8 cellular contexts compared by ENCODE assay signal in genomic region chr5:95664204-95664786, GRCh38. TPM values are rescaled to one million over a fixed set of nuclear protein-coding genes. Genes with fewer than 3 reads are reported as not detected.
DNase-seq lines count a peak whose midpoint lies in the region; ATAC-seq lines count a peak whose summit lies in the region.

No MANE protein-coding gene starts in this region.

- H3K36me3 ChIP-seq in skeletal muscle tissue (ENCODE audit: control insufficient read depth in 3 of 3, insufficient read depth in 3 of 3, low read length in 3 of 3) = no peaks in the 10 kb centered on the region

- no peak overlapping the region for H3K4me3 ChIP-seq in skeletal muscle tissue (ENCODE audit: low read length in 3 of 3)

- H3K4me1 ChIP-seq in skeletal muscle tissue (ENCODE audit: control insufficient read depth in 3 of 3, insufficient read depth in 3 of 3, low read length in 3 of 3) = peaks cover 4 to 9% (median 4%) of the 10 kb centered on the region in 3 donors

- no peak overlapping the region for H3K4me3 Mint-ChIP-seq in activated T-cell treated with anti-CD3 and anti-CD28 coated beads, Interleukin-2, amount 50 U/mL, for 72 hours

- no peaks in the 10 kb centered on the region for H3K9me3 Mint-ChIP-seq in activated T-cell treated with anti-CD3 and anti-CD28 coated beads, Interleukin-2, amount 50 U/mL, for 72 hours

- no peak overlapping the region for H3K27ac Mint-ChIP-seq in activated T-cell treated with anti-CD3 and anti-CD28 coated beads, Interleukin-2, amount 50 U/mL, for 72 hours

- DNase-seq in activated T-cell treated with anti-CD3 and anti-CD28 coated beads for 1 hour (ENCODE audit: low read depth) (peak; percentile 23), MV-4-11 (lab: John Stamatoyannopoulos, UW) (peak; percentile 13), glomerular endothelial cell (ENCODE audit: extremely low read depth, low read depth, low spot score) (peak; percentile 36)
- DNase-seq in activated T-cell treated with anti-CD3 and anti-CD28 coated beads, Interleukin-2, amount 50 U/mL, for 48 hours = no peak
- peak; percentile 27 to 29 for DNase-seq in activated T-cell treated with anti-CD3 and anti-CD28 coated beads, Interleukin-2, amount 50 U/mL, for 72 hours
- DNase-seq in activated effector memory CD4-positive, alpha-beta T cell treated with anti-CD3 and anti-CD28 coated beads, Interleukin-2, amount 50 U/mL, for 16 hours = no peak

- H3K9me3 ChIP-seq in skeletal muscle tissue (ENCODE audit: control insufficient read depth in 3 of 3, low read length in 3 of 3) = no peaks in the 10 kb centered on the region

- ATAC-seq in activated T-cell treated with anti-CD3 and anti-CD28 coated beads, Interleukin-2, amount 50 U/mL, for 72 hours (replicated peaks in 1 of 2) = no peak
- no peak for ATAC-seq in GM21526 (IDR thresholded peaks at IDR 0.05; ENCODE audit: low FRiP score, unreplicated experiment)

- H3K27me3 ChIP-seq in skeletal muscle tissue (ENCODE audit: control insufficient read depth in 3 of 3, insufficient read depth in 3 of 3, low read length in 3 of 3) = no peaks in the 10 kb centered on the region

- H3K27ac ChIP-seq in skeletal muscle tissue (ENCODE audit: low read depth, low read length) = no peak overlapping the region

- H3K9ac ChIP-seq in skeletal muscle tissue (ENCODE audit: low read depth in 1 of 3, low read length in 3 of 3) = peak overlapping the region in 2 of 3 donors; percentile 8 to 50

- H3K36me3 Mint-ChIP-seq in activated T-cell treated with anti-CD3 and anti-CD28 coated beads, Interleukin-2, amount 50 U/mL, for 72 hours (ENCODE audit: insufficient read depth in 2 of 2) = no peaks in the 10 kb centered on the region

- peaks cover 5% of the 10 kb centered on the region for H3K4me1 Mint-ChIP-seq in activated T-cell treated with anti-CD3 and anti-CD28 coated beads, Interleukin-2, amount 50 U/mL, for 72 hours (ENCODE audit: low read depth)

- H3K27me3 Mint-ChIP-seq in activated T-cell treated with anti-CD3 and anti-CD28 coated beads, Interleukin-2, amount 50 U/mL, for 72 hours (ENCODE audit: low read depth) = no peaks in the 10 kb centered on the region

RNA-seq across cellular contexts. Expression of gene RFESD, which starts 17.7 kb away (rescaled TPM):
- total RNA-seq in activated T-cell treated with anti-CD3 and anti-CD28 coated beads, Interleukin-2, amount 50 U/mL, for 72 hours = 1 to 10 TPM; 4.0 to 4.8 TPM
- 0.29 and 2.9 TPM in 2 replicates for total RNA-seq in glomerular endothelial cell
- total RNA-seq in skeletal muscle tissue = 3.1 TPM

RNA-seq across cellular contexts. Expression of gene SPATA9, which starts 18.5 kb away (rescaled TPM):
- under 1 TPM in 1 of 2 donors, not detected in 1; 0.36 TPM for total RNA-seq in activated T-cell treated with anti-CD3 and anti-CD28 coated beads, Interleukin-2, amount 50 U/mL, for 72 hours
- total RNA-seq in glomerular endothelial cell (not detected in 2 replicates), skeletal muscle tissue (1.0 TPM)

RNA-seq across cellular contexts. Expression of gene GPR150, which starts 44.4 kb away (rescaled TPM):
- 1 to 10 TPM; 1.1 to 1.7 TPM for total RNA-seq in activated T-cell treated with anti-CD3 and anti-CD28 coated beads, Interleukin-2, amount 50 U/mL, for 72 hours
- total RNA-seq in glomerular endothelial cell = 0.10 and 0.82 TPM in 2 replicates
- total RNA-seq in skeletal muscle tissue = under 0.01 TPM

Comparison
In these comparisons a context has a peak if more than half of its experiments do, and no peak if none do; other contexts are left out.
1. DNase-seq: peak in activated T-cell treated with anti-CD3 and anti-CD28 coated beads for 1 hour (single experiment), MV-4-11 (single experiment), activated T-cell treated with anti-CD3 and anti-CD28 coated beads, Interleukin-2, amount 50 U/mL, for 72 hours (2 of 2) and glomerular endothelial cell (single experiment); none in activated T-cell treated with anti-CD3 and anti-CD28 coated beads, Interleukin-2, amount 50 U/mL, for 48 hours (0 of 2) and activated effector memory CD4-positive, alpha-beta T cell treated with anti-CD3 and anti-CD28 coated beads, Interleukin-2, amount 50 U/mL, for 16 hours (single experiment).